8 cellular contexts compared by ENCODE assay signal in genomic region chr15:34367128-34368081, GRCh38. TPM values are rescaled to one million over a fixed set of nuclear protein-coding genes. Genes with fewer than 3 reads are reported as not detected.
DNase-seq lines count a peak whose midpoint lies in the region; ATAC-seq and TF ChIP-seq lines count a peak whose summit lies in the region.

Gene LPCAT4 (minus strand): TSS chr15:34367196. CDS start chr15:34367100, 96 bp downstream.

- DNase-seq in NCI-H128 (lab: John Stamatoyannopoulos, UW; ENCODE audit: unreplicated experiment): peak; percentile 49
- DNase-seq in T follicular helper cell (ENCODE audit: low read depth): peak; percentile 82
- DNase-seq in adipocyte (ENCODE audit: low read depth): peak; percentile 97
- peak; percentile 94 for DNase-seq in cardiac septum (ENCODE audit: low spot score)
- peak; percentile 78 to 98 (median 88) for DNase-seq in posterior cingulate gyrus
- peak; percentile 90 for DNase-seq in type B pancreatic cell (ENCODE audit: extremely low spot score, unreplicated experiment)

- peak; percentile 99 for TF ChIP-seq CTCF in GM12875 (IDR thresholded peaks at IDR 0.05; ENCODE audit: borderline replicate concordance, insufficient read depth, low read depth, low read length)
- TF ChIP-seq CTCF in type B pancreatic cell (conservative IDR thresholded peaks at IDR 0.05): peak; percentile 95

- H3K27me3 ChIP-seq in adipocyte (replicated peaks; ENCODE audit: control insufficient read depth, insufficient read depth, low read length): no peaks in the 10 kb centered on the region

- peak; percentile 82 for ATAC-seq in HG02759 (IDR thresholded peaks at IDR 0.05; ENCODE audit: unreplicated experiment)

- H3K36me3 ChIP-seq in adipocyte (ENCODE audit: control insufficient read depth, insufficient read depth, low read length, severe bottlenecking): no peaks in the 10 kb centered on the region

- peaks cover 14% of the 10 kb centered on the region for H3K4me1 ChIP-seq in adipocyte (ENCODE audit: control insufficient read depth, insufficient read depth, low read length)

- intact Hi-C loops in cardiac septum (cut with DNase I): loop anchor here (1.0 to 5.0 kb wide), 3 partner anchors 24 to 265 kb away; partner anchors contain the start of genes EMC7, NOP10, NUTM1 and PGBD4
- intact Hi-C loops in posterior cingulate gyrus (cut with DNase I): loop anchor here (1.0 to 5.0 kb wide), 3 partner anchors 24 to 305 kb away; partner anchors contain the start of genes NOP10 and NUTM1

- H3K9me3 Mint-ChIP-seq in type B pancreatic cell: no peaks in the 10 kb centered on the region

- H3K27ac Mint-ChIP-seq in type B pancreatic cell: peak within 1 kb of the TSS; percentile 91

- H3K4me1 Mint-ChIP-seq in type B pancreatic cell (ENCODE audit: unreplicated experiment): peaks cover 33% of the 10 kb centered on the region

- peak within 1 kb of the TSS; percentile 94 for H3K9ac ChIP-seq in adipocyte (ENCODE audit: low read length)

- H3K4me3 Mint-ChIP-seq in type B pancreatic cell: peak within 1 kb of the TSS; percentile 98

- no peaks in the 10 kb centered on the region for H3K9me3 ChIP-seq in adipocyte (ENCODE audit: control insufficient read depth, low read length)

- H3K36me3 Mint-ChIP-seq in type B pancreatic cell: peaks cover 8% of the 10 kb centered on the region

- H3K4me3 ChIP-seq in GM12875 (ENCODE audit: low read depth, low read length) (peak within 1 kb of the TSS; percentile 82), adipocyte (ENCODE audit: low read length) (peak within 1 kb of the TSS; percentile 92)

- no peaks in the 10 kb centered on the region for H3K27me3 Mint-ChIP-seq in type B pancreatic cell

RNA-seq across cellular contexts. Expression of gene LPCAT4, which starts in this region (rescaled TPM):
- total RNA-seq in cardiac septum (34.3 TPM), type B pancreatic cell (ENCODE audit: low replicate concordance) (87.5 and 90.6 TPM in 2 replicates)

Comparison
In these comparisons a context has a peak if more than half of its experiments do, and no peak if none do; other contexts are left out.
1. Peak in every context shown above with its lines: DNase-seq, ATAC-seq and H3K4me3 ChIP-seq.